In genomic region chr22:43983808-43984207, GRCh38 we compare ENCODE assay signal across 23 cellular contexts. TPM values are rescaled to one million over a fixed set of nuclear protein-coding genes. Genes with fewer than 3 reads are reported as not detected.
DNase-seq lines count a peak whose midpoint lies in the region; ATAC-seq and TF ChIP-seq lines count a peak whose summit lies in the region.
"Had no signal": no experiment of that assay in that cellular context is flagged by ENCODE, and none has a peak within 500 bp of the region (broad histone marks: within the 10 kb centered on the region; RNA-seq: fewer than 3 reads in every experiment).

No MANE protein-coding gene starts in this region.

- H3K36me3 Mint-ChIP-seq in endothelial cell (ENCODE audit: low read depth, unreplicated experiment) = peaks cover 21% of the 10 kb centered on the region

- no peaks in the 10 kb centered on the region for H3K9me3 Mint-ChIP-seq in endothelial cell (ENCODE audit: unreplicated experiment)
- H3K9me3 Mint-ChIP-seq: CD4-positive, alpha-beta T cell; CD8-positive, alpha-beta memory T cell; GM23338; H9 had no signal

- H3K4me1 Mint-ChIP-seq in endothelial cell (ENCODE audit: unreplicated experiment) = no peaks in the 10 kb centered on the region
- H3K4me1 Mint-ChIP-seq: CD14-positive monocyte; CD8-positive, alpha-beta memory T cell; GM23338; H9 had no signal

- H3K27me3 Mint-ChIP-seq in endothelial cell (ENCODE audit: unreplicated experiment) = peaks cover 5% of the 10 kb centered on the region
- H3K27me3 Mint-ChIP-seq: CD4-positive, alpha-beta T cell; CD8-positive, alpha-beta memory T cell had no signal

- DNase-seq in activated effector memory CD4-positive, alpha-beta T cell treated with anti-CD3 and anti-CD28 coated beads, Interleukin-2, amount 50 U/mL, for 16 hours = peak; percentile 38
- DNase-seq in activated effector memory CD4-positive, alpha-beta T cell treated with Interleukin-2 at 50 U/mL for 16 hours = no peak
- DNase-seq in endothelial cell (ENCODE audit: low spot score) (no peak), mesenteric fat pad (ENCODE audit: low spot score) (peak; percentile 41), NCI-H1694 treated with DMSO at 0.1 percent for 48 hours (lab: John Stamatoyannopoulos, UW) (no peak)
- DNase-seq: 8988T; ACHN; AML-193; BE2C; CD4-positive, alpha-beta T cell; CD8-positive, alpha-beta memory T cell; DMS 273 treated with DMSO at 0.1 percent for 48 hours; DMS79; EL; GDM1; H9 had no signal

- ATAC-seq in GM18861 (IDR thresholded peaks at IDR 0.05; ENCODE audit: unreplicated experiment) = no peak
- ATAC-seq in HG03354 (IDR thresholded peaks at IDR 0.05; ENCODE audit: poor library complexity, severe bottlenecking, unreplicated experiment) = no peak
- ATAC-seq: A549, GM12878, GM23338, HCT116 had no signal

- TF ChIP-seq CTCF in endothelial cell (IDR thresholded peaks at IDR 0.05; ENCODE audit: unreplicated experiment) = no peak

- H3K27ac Mint-ChIP-seq in endothelial cell (ENCODE audit: unreplicated experiment) = no peak overlapping the region
- H3K27ac Mint-ChIP-seq: CD14-positive monocyte; CD4-positive, alpha-beta T cell; GM23338; H9 had no signal

- peak overlapping the region; percentile 45 for H3K4me3 Mint-ChIP-seq in endothelial cell (ENCODE audit: unreplicated experiment)
- H3K4me3 Mint-ChIP-seq: CD14-positive monocyte; CD4-positive, alpha-beta T cell; CD8-positive, alpha-beta memory T cell; GM23338; H9 had no signal

RNA-seq across cellular contexts. Expression of gene SAMM50, which starts 28.6 kb away (rescaled TPM):
- total RNA-seq in endothelial cell (ENCODE audit: unreplicated experiment) (81.6 TPM), mesenteric fat pad (49.4 TPM)

RNA-seq across cellular contexts. Expression of gene PARVB, which starts 40.3 kb away (rescaled TPM):
- 105 TPM for total RNA-seq in endothelial cell (ENCODE audit: unreplicated experiment)
- 76.2 TPM for total RNA-seq in mesenteric fat pad

Comparison
In these comparisons a context has a peak if more than half of its experiments do, and no peak if none do; other contexts are left out.
1. DNase-seq: peak in activated effector memory CD4-positive, alpha-beta T cell treated with anti-CD3 and anti-CD28 coated beads, Interleukin-2, amount 50 U/mL, for 16 hours (single experiment) and mesenteric fat pad (single experiment); none in activated effector memory CD4-positive, alpha-beta T cell treated with Interleukin-2 at 50 U/mL for 16 hours (single experiment), endothelial cell (single experiment) and NCI-H1694 treated with DMSO at 0.1 percent for 48 hours (single experiment).